In the genomic region with DNA sequence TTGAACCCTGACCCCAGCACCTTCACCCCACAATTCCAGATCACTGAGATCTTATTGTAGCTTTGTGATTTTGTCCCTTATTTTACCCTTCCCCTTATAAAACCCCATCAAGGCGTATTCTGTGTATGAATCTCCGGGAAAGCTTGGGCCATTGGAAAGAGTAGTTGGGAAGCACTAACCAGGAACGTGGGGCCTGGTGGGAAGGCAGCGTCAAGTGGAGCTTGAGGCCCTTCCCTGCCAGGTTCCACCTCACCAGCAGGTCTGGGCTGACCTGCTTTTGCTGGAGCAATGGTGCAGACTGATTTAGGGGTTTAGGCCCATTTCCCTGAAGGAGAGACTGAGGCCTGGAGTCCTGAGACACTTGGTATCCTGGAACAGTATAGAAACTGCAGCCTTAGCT, we compare ENCODE assay signal across 30 cellular contexts.
"Had no signal": no experiment of that assay in that cellular context is flagged by ENCODE, and none has a peak within 500 bp of the region (broad histone marks: within the 10 kb centered on the region; RNA-seq: fewer than 3 reads in every experiment).

No MANE protein-coding gene starts in this region.

- ATAC-seq: activated naive CD4-positive, alpha-beta T cell treated with anti-CD3 and anti-CD28 coated beads, Interleukin-2, amount 50 U/mL, for 72 hours; activated naive CD8-positive, alpha-beta T cell treated with anti-CD3 and anti-CD28 coated beads, Interleukin-2, amount 50 U/mL, for 24 hours; body of pancreas; Panc1; T-cell had no signal

- H3K27me3 Mint-ChIP-seq: activated B cell treated with CpG ODN at 0.5 μM for 24 hours; activated CD4-positive, alpha-beta T cell treated with anti-CD3 and anti-CD28 coated beads, Interleukin-2, amount 10 ng/mL, durations not matched to agents 24 days and 14 days; activated naive CD8-positive, alpha-beta T cell treated with anti-CD3 and anti-CD28 coated beads, Interleukin-2, amount 50 U/mL, for 24 hours; central memory CD8-positive, alpha-beta T cell; T-cell had no signal

- H3K27ac Mint-ChIP-seq: activated B cell treated with CpG ODN at 0.5 μM for 24 hours; activated CD4-positive, alpha-beta T cell treated with anti-CD3 and anti-CD28 coated beads, Interleukin-2, amount 10 ng/mL, durations not matched to agents 24 days and 14 days; activated naive CD8-positive, alpha-beta T cell treated with anti-CD3 and anti-CD28 coated beads, Interleukin-2, amount 50 U/mL, for 24 hours; T-cell had no signal

- H3K36me3 ChIP-seq: ascending aorta had no signal

- DNase-seq: activated B cell treated with CpG ODN at 0.5 μM for 24 hours; activated CD4-positive, alpha-beta T cell treated with anti-CD3 and anti-CD28 coated beads for 1 hour; activated CD4-positive, alpha-beta T cell treated with anti-CD3 and anti-CD28 coated beads, Interleukin-2, amount 10 ng/mL, durations not matched to agents 24 days and 14 days; activated CD4-positive, alpha-beta T cell treated with anti-CD3 and anti-CD28 coated beads, Interleukin-2, amount 50 U/mL, for 48 hours; activated effector memory CD4-positive, alpha-beta T cell treated with anti-CD3 and anti-CD28 coated beads, Interleukin-2, amount 50 U/mL, for 16 hours; activated naive CD4-positive, alpha-beta T cell treated with Interleukin-2 at 50 U/mL for 16 hours; activated naive CD8-positive, alpha-beta T cell treated with anti-CD3 and anti-CD28 coated beads, Interleukin-2, amount 50 U/mL, for 24 hours; activated T-cell treated with anti-CD3 and anti-CD28 coated beads, Interleukin-2, amount 50 U/mL, for 1 hour; amniotic stem cell; body of pancreas; Kasumi-1; NCI-H1105 treated with DMSO at 0.1 percent for 48 hours; NCI-H1436 treated with DMSO at 0.1 percent for 48 hours; NCI-H187; NCI-H2081; NCI-H510A treated with DMSO at 0.1 percent for 48 hours; NCI-H69; NK-92 treated with Interleukin-12 subunit alpha and Interleukin-12 subunit beta, amount 100 ng/mL, for 24 hours; OCI-M1; RPMI8226; T-cell; T-helper 2 cell; T1000 had no signal

- H3K9me3 ChIP-seq: ascending aorta, body of pancreas had no signal

- H3K27me3 ChIP-seq: ascending aorta, body of pancreas had no signal

- H3K4me3 Mint-ChIP-seq: activated B cell treated with CpG ODN at 0.5 μM for 24 hours; activated CD4-positive, alpha-beta T cell treated with anti-CD3 and anti-CD28 coated beads, Interleukin-2, amount 10 ng/mL, durations not matched to agents 24 days and 14 days; activated naive CD8-positive, alpha-beta T cell treated with anti-CD3 and anti-CD28 coated beads, Interleukin-2, amount 50 U/mL, for 24 hours; central memory CD8-positive, alpha-beta T cell; T-cell had no signal

- H3K4me3 ChIP-seq: ascending aorta, body of pancreas, SK-N-MC had no signal

- H3K27ac ChIP-seq: ascending aorta, body of pancreas, SK-N-MC had no signal

- FAIRE-seq: bronchial epithelial cell, TTC549 had no signal
